In the genomic region with DNA sequence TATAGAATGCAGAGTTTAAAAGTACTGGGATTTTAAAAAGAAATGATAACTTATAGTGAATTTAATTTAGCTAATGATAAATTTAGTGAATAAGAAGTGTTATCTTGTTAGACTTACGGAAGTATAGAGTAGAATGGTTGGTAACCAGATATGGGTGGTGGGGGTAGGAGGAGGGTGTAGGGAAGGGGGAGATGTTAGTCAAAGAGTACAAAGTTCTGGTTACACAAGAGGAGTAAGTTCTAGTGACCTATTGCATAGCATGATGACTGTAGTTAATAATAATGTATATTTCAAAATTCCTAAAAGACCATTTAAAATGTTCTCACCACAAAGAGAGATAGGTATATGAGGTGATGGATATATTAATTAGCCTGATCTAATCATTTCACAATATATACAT, we compare ENCODE assay signal across 1 cellular context.
TF ChIP-seq lines count a peak whose summit lies in the region.

No MANE protein-coding gene starts in this region.

TF ChIP-seq in HepG2, 621 proteins besides CTCF, POLR2A, EP300 and RAD21 (continued from another document and continues in another):
- TF ChIP-seq ZSCAN9 (CRISPR knock-in tag; IDR thresholded peaks at IDR 0.05; ENCODE audit: borderline replicate concordance) (peak; percentile 33; the same call in 1 of the 2 replicates), CHD4 (IDR thresholded peaks at IDR 0.05; ENCODE audit: borderline replicate concordance, low read length) (no peak; the same call in 1 of the 2 replicates), ZNF737 (CRISPR knock-in tag; IDR thresholded peaks at IDR 0.05; ENCODE audit: borderline replicate concordance) (no peak), SMAD9 (CRISPR knock-in tag; IDR thresholded peaks at IDR 0.05) (no peak), SAFB2 (CRISPR knock-in tag; IDR thresholded peaks at IDR 0.05; ENCODE audit: borderline replicate concordance, low read depth) (no peak), ZNF83 (CRISPR knock-in tag; IDR thresholded peaks at IDR 0.05; ENCODE audit: borderline replicate concordance) (no peak), MTF2 (CRISPR knock-in tag; IDR thresholded peaks at IDR 0.05; ENCODE audit: borderline replicate concordance) (no peak), ZC3H13 (CRISPR knock-in tag; IDR thresholded peaks at IDR 0.05) (no peak), FOXP1 (IDR thresholded peaks at IDR 0.05) (no peak), FOXP1 (CRISPR knock-in tag; IDR thresholded peaks at IDR 0.05) (peak; percentile 45; the same call in 1 of the 2 replicates), KLF6 (CRISPR knock-in tag; IDR thresholded peaks at IDR 0.05) (peak; percentile 61; the same call in 1 of the 2 replicates), ZNF557 (CRISPR knock-in tag; IDR thresholded peaks at IDR 0.05) (no peak), SOX6 (IDR thresholded peaks at IDR 0.05) (no peak), SOX6 (CRISPR knock-in tag; IDR thresholded peaks at IDR 0.05) (peak; percentile 43; the same call in 1 of the 2 replicates), LCORL (IDR thresholded peaks at IDR 0.05) (peak; percentile 59; the same call in 1 of the 2 replicates), LCORL (CRISPR knock-in tag; IDR thresholded peaks at IDR 0.05) (0 out of 2 replicates have a peak, but pooled peaks have one; percentile 38), CREB1 (IDR thresholded peaks at IDR 0.05) (no peak), CREB1 (CRISPR knock-in tag; IDR thresholded peaks at IDR 0.05) (peak; percentile 60), CEBPB (IDR thresholded peaks at IDR 0.05; ENCODE audit: borderline replicate concordance, low read depth, low read length) (peak; percentile 94), NR2F2 (IDR thresholded peaks at IDR 0.05; ENCODE audit: borderline replicate concordance, low read depth) (peak; percentile 53; the same call in 1 of the 2 replicates), ZNF616 (CRISPR knock-in tag; IDR thresholded peaks at IDR 0.05; ENCODE audit: low read depth) (no peak), MED1 (CRISPR knock-in tag; IDR thresholded peaks at IDR 0.05) (peak; percentile 78), ZNF816 (CRISPR knock-in tag; IDR thresholded peaks at IDR 0.05; ENCODE audit: borderline replicate concordance) (no peak; the same call in 1 of the 2 replicates), ZC3H4 (CRISPR knock-in tag; IDR thresholded peaks at IDR 0.05; ENCODE audit: borderline replicate concordance) (no peak), ZNF558 (CRISPR knock-in tag; IDR thresholded peaks at IDR 0.05; ENCODE audit: borderline replicate concordance) (no peak), REXO4 (CRISPR knock-in tag; IDR thresholded peaks at IDR 0.05; ENCODE audit: borderline replicate concordance) (no peak), ZNF619 (CRISPR knock-in tag; IDR thresholded peaks at IDR 0.05) (no peak)
- TF ChIP-seq, protein P1, sequence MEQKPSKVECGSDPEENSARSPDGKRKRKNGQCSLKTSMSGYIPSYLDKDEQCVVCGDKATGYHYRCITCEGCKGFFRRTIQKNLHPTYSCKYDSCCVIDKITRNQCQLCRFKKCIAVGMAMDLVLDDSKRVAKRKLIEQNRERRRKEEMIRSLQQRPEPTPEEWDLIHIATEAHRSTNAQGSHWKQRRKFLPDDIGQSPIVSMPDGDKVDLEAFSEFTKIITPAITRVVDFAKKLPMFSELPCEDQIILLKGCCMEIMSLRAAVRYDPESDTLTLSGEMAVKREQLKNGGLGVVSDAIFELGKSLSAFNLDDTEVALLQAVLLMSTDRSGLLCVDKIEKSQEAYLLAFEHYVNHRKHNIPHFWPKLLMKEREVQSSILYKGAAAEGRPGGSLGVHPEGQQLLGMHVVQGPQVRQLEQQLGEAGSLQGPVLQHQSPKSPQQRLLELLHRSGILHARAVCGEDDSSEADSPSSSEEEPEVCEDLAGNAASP (CRISPR knock-in tag; IDR thresholded peaks at IDR 0.05; ENCODE audit: borderline replicate concordance): peak; percentile 47; the same call in 1 of the 2 replicates
- TF ChIP-seq, protein P2, sequence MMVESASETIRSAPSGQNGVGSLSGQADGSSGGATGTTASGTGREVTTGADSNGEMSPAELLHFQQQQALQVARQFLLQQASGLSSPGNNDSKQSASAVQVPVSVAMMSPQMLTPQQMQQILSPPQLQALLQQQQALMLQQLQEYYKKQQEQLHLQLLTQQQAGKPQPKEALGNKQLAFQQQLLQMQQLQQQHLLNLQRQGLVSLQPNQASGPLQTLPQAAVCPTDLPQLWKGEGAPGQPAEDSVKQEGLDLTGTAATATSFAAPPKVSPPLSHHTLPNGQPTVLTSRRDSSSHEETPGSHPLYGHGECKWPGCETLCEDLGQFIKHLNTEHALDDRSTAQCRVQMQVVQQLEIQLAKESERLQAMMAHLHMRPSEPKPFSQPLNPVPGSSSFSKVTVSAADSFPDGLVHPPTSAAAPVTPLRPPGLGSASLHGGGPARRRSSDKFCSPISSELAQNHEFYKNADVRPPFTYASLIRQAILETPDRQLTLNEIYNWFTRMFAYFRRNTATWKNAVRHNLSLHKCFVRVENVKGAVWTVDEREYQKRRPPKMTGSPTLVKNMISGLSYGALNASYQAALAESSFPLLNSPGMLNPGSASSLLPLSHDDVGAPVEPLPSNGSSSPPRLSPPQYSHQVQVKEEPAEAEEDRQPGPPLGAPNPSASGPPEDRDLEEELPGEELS (CRISPR knock-in tag; IDR thresholded peaks at IDR 0.05): peak; percentile 52; the same call in 1 of the 2 replicates
- TF ChIP-seq, protein P3, sequence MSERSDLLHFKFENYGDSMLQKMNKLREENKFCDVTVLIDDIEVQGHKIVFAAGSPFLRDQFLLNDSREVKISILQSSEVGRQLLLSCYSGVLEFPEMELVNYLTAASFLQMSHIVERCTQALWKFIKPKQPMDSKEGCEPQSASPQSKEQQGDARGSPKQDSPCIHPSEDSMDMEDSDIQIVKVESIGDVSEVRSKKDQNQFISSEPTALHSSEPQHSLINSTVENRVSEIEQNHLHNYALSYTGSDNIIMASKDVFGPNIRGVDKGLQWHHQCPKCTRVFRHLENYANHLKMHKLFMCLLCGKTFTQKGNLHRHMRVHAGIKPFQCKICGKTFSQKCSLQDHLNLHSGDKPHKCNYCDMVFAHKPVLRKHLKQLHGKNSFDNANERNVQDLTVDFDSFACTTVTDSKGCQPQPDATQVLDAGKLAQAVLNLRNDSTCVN (CRISPR knock-in tag; IDR thresholded peaks at IDR 0.05; ENCODE audit: borderline replicate concordance): no peak
- TF ChIP-seq, protein P4, sequence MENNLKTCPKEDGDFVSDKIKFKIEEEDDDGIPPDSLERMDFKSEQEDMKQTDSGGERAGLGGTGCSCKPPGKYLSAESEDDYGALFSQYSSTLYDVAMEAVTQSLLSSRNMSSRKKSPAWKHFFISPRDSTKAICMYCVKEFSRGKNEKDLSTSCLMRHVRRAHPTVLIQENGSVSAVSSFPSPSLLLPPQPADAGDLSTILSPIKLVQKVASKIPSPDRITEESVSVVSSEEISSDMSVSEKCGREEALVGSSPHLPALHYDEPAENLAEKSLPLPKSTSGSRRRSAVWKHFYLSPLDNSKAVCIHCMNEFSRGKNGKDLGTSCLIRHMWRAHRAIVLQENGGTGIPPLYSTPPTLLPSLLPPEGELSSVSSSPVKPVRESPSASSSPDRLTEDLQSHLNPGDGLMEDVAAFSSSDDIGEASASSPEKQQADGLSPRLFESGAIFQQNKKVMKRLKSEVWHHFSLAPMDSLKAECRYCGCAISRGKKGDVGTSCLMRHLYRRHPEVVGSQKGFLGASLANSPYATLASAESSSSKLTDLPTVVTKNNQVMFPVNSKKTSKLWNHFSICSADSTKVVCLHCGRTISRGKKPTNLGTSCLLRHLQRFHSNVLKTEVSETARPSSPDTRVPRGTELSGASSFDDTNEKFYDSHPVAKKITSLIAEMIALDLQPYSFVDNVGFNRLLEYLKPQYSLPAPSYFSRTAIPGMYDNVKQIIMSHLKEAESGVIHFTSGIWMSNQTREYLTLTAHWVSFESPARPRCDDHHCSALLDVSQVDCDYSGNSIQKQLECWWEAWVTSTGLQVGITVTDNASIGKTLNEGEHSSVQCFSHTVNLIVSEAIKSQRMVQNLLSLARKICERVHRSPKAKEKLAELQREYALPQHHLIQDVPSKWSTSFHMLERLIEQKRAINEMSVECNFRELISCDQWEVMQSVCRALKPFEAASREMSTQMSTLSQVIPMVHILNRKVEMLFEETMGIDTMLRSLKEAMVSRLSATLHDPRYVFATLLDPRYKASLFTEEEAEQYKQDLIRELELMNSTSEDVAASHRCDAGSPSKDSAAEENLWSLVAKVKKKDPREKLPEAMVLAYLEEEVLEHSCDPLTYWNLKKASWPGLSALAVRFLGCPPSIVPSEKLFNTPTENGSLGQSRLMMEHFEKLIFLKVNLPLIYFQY (CRISPR knock-in tag; IDR thresholded peaks at IDR 0.05; ENCODE audit: borderline replicate concordance): no peak
- TF ChIP-seq, protein P5, sequence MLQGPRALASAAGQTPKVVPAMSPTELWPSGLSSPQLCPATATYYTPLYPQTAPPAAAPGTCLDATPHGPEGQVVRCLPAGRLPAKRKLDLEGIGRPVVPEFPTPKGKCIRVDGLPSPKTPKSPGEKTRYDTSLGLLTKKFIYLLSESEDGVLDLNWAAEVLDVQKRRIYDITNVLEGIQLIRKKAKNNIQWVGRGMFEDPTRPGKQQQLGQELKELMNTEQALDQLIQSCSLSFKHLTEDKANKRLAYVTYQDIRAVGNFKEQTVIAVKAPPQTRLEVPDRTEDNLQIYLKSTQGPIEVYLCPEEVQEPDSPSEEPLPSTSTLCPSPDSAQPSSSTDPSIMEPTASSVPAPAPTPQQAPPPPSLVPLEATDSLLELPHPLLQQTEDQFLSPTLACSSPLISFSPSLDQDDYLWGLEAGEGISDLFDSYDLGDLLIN (CRISPR knock-in tag; IDR thresholded peaks at IDR 0.05; ENCODE audit: borderline replicate concordance): no peak
- TF ChIP-seq, protein P6, sequence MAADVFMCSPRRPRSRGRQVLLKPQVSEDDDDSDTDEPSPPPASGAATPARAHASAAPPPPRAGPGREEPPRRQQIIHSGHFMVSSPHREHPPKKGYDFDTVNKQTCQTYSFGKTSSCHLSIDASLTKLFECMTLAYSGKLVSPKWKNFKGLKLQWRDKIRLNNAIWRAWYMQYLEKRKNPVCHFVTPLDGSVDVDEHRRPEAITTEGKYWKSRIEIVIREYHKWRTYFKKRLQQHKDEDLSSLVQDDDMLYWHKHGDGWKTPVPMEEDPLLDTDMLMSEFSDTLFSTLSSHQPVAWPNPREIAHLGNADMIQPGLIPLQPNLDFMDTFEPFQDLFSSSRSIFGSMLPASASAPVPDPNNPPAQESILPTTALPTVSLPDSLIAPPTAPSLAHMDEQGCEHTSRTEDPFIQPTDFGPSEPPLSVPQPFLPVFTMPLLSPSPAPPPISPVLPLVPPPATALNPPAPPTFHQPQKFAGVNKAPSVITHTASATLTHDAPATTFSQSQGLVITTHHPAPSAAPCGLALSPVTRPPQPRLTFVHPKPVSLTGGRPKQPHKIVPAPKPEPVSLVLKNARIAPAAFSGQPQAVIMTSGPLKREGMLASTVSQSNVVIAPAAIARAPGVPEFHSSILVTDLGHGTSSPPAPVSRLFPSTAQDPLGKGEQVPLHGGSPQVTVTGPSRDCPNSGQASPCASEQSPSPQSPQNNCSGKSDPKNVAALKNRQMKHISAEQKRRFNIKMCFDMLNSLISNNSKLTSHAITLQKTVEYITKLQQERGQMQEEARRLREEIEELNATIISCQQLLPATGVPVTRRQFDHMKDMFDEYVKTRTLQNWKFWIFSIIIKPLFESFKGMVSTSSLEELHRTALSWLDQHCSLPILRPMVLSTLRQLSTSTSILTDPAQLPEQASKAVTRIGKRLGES (CRISPR knock-in tag; IDR thresholded peaks at IDR 0.05; ENCODE audit: borderline replicate concordance): no peak
- TF ChIP-seq, protein P7, sequence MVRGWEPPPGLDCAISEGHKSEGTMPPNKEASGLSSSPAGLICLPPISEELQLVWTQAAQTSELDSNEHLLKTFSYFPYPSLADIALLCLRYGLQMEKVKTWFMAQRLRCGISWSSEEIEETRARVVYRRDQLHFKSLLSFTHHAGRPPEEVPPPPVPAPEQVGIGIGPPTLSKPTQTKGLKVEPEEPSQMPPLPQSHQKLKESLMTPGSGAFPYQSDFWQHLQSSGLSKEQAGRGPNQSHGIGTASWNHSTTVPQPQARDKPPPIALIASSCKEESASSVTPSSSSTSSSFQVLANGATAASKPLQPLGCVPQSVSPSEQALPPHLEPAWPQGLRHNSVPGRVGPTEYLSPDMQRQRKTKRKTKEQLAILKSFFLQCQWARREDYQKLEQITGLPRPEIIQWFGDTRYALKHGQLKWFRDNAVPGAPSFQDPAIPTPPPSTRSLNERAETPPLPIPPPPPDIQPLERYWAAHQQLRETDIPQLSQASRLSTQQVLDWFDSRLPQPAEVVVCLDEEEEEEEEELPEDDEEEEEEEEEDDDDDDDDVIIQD (CRISPR knock-in tag; IDR thresholded peaks at IDR 0.05; ENCODE audit: low read depth): peak; percentile 94
- TF ChIP-seq, protein P8, sequence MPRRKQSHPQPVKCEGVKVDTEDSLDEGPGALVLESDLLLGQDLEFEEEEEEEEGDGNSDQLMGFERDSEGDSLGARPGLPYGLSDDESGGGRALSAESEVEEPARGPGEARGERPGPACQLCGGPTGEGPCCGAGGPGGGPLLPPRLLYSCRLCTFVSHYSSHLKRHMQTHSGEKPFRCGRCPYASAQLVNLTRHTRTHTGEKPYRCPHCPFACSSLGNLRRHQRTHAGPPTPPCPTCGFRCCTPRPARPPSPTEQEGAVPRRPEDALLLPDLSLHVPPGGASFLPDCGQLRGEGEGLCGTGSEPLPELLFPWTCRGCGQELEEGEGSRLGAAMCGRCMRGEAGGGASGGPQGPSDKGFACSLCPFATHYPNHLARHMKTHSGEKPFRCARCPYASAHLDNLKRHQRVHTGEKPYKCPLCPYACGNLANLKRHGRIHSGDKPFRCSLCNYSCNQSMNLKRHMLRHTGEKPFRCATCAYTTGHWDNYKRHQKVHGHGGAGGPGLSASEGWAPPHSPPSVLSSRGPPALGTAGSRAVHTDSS (CRISPR knock-in tag; conservative IDR thresholded peaks at IDR 0.05): no peak
- TF ChIP-seq, protein P9, sequence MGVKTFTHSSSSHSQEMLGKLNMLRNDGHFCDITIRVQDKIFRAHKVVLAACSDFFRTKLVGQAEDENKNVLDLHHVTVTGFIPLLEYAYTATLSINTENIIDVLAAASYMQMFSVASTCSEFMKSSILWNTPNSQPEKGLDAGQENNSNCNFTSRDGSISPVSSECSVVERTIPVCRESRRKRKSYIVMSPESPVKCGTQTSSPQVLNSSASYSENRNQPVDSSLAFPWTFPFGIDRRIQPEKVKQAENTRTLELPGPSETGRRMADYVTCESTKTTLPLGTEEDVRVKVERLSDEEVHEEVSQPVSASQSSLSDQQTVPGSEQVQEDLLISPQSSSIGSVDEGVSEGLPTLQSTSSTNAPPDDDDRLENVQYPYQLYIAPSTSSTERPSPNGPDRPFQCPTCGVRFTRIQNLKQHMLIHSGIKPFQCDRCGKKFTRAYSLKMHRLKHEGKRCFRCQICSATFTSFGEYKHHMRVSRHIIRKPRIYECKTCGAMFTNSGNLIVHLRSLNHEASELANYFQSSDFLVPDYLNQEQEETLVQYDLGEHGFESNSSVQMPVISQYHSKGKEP (CRISPR knock-in tag; IDR thresholded peaks at IDR 0.05): no peak
- TF ChIP-seq, protein P10, sequence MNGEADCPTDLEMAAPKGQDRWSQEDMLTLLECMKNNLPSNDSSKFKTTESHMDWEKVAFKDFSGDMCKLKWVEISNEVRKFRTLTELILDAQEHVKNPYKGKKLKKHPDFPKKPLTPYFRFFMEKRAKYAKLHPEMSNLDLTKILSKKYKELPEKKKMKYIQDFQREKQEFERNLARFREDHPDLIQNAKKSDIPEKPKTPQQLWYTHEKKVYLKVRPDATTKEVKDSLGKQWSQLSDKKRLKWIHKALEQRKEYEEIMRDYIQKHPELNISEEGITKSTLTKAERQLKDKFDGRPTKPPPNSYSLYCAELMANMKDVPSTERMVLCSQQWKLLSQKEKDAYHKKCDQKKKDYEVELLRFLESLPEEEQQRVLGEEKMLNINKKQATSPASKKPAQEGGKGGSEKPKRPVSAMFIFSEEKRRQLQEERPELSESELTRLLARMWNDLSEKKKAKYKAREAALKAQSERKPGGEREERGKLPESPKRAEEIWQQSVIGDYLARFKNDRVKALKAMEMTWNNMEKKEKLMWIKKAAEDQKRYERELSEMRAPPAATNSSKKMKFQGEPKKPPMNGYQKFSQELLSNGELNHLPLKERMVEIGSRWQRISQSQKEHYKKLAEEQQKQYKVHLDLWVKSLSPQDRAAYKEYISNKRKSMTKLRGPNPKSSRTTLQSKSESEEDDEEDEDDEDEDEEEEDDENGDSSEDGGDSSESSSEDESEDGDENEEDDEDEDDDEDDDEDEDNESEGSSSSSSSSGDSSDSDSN (CRISPR knock-in tag; IDR thresholded peaks at IDR 0.05): no peak
